Comparison of ENCODE assay signal across 25 cellular contexts in genomic region chr9:12822111-12822510, GRCh38. TPM values are rescaled to one million over a fixed set of nuclear protein-coding genes. Genes with fewer than 3 reads are reported as not detected.
DNase-seq lines count a peak whose midpoint lies in the region; FAIRE-seq and TF ChIP-seq lines count a peak whose summit lies in the region.
"Had no signal": no experiment of that assay in that cellular context is flagged by ENCODE, and none has a peak within 500 bp of the region (broad histone marks: within the 10 kb centered on the region; RNA-seq: fewer than 3 reads in every experiment).

No MANE protein-coding gene starts in this region.

- no peaks in the 10 kb centered on the region for H3K27me3 Mint-ChIP-seq in activated naive CD4-positive, alpha-beta T cell treated with anti-CD3 and anti-CD28 coated beads for 36 hours (ENCODE audit: low read depth)
- peaks cover 2% of the 10 kb centered on the region for H3K27me3 Mint-ChIP-seq in glutamatergic neuron (ENCODE audit: unreplicated experiment)
- H3K27me3 Mint-ChIP-seq: activated CD4-positive, alpha-beta T cell treated with anti-CD3 and anti-CD28 coated beads for 36 hours; activated T-helper 17 cell treated with anti-CD3 and anti-CD28 coated beads, Interleukin-2, amount 50 U/mL, for 72 hours; naive B cell; progenitor cell of endocrine pancreas had no signal

- no peak for TF ChIP-seq CTCF in glutamatergic neuron (IDR thresholded peaks at IDR 0.05; ENCODE audit: partially characterized antibody, unreplicated experiment)

- CTCF ChIA-PET in activated naive CD4-positive, alpha-beta T cell treated with anti-CD3 and anti-CD28 coated beads for 36 hours (lab: Charles Lee): no interaction called here

- H3K27ac Mint-ChIP-seq in activated naive CD4-positive, alpha-beta T cell treated with anti-CD3 and anti-CD28 coated beads for 36 hours: no peak overlapping the region
- no peak overlapping the region for H3K27ac Mint-ChIP-seq in glutamatergic neuron (ENCODE audit: unreplicated experiment)
- H3K27ac Mint-ChIP-seq: activated CD4-positive, alpha-beta T cell treated with anti-CD3 and anti-CD28 coated beads for 36 hours; activated T-helper 17 cell treated with anti-CD3 and anti-CD28 coated beads, Interleukin-2, amount 50 U/mL, for 72 hours; naive B cell; progenitor cell of endocrine pancreas; T-helper 2 cell treated with Interferon-gamma antibody and Interleukin-4, amounts not matched to agents 5 μg/mL and 100 μg/mL, for 36 hours had no signal

- H3K4me3 Mint-ChIP-seq in activated naive CD4-positive, alpha-beta T cell treated with anti-CD3 and anti-CD28 coated beads for 36 hours: no peak overlapping the region
- H3K4me3 Mint-ChIP-seq in glutamatergic neuron (ENCODE audit: unreplicated experiment): no peak overlapping the region
- H3K4me3 Mint-ChIP-seq: activated CD4-positive, alpha-beta T cell treated with anti-CD3 and anti-CD28 coated beads for 36 hours; activated T-helper 17 cell treated with anti-CD3 and anti-CD28 coated beads, Interleukin-2, amount 50 U/mL, for 72 hours; naive B cell; T-helper 2 cell treated with Interferon-gamma antibody and Interleukin-4, amounts not matched to agents 5 μg/mL and 100 μg/mL, for 36 hours had no signal

- DNase-seq in H54 (ENCODE audit: insufficient read length, low spot score) (no peak), astrocyte of the hippocampus (ENCODE audit: low read depth, low spot score) (peak; percentile 14), kidney tubule cell (ENCODE audit: low spot score) (peak; percentile 63), T-helper 9 cell (no peak), glutamatergic neuron (no peak), NCI-H1092 treated with DMSO at 0.1 percent for 48 hours (lab: John Stamatoyannopoulos, UW) (no peak)
- no peak for DNase-seq in activated naive CD4-positive, alpha-beta T cell treated with anti-CD3 and anti-CD28 coated beads for 36 hours
- DNase-seq: activated CD4-positive, alpha-beta T cell treated with anti-CD3 and anti-CD28 coated beads for 36 hours; activated naive CD4-positive, alpha-beta T cell treated with anti-CD3 and anti-CD28 coated beads, Interleukin-2, amount 50 U/mL, for 16 hours; head of caudate nucleus; Kasumi-1; midbrain; MV-4-11; naive B cell; NCI-H1436 treated with DMSO at 0.1 percent for 48 hours; NCI-H748 treated with DMSO at 0.1 percent for 48 hours; SHP77; stimulated activated CD4-positive, alpha-beta T cell treated with anti-CD3 and anti-CD28 coated beads, Interleukin-4, amount 100 ng/mL, for 24 hours; transverse colon had no signal

- intact Hi-C loops in activated naive CD4-positive, alpha-beta T cell treated with anti-CD3 and anti-CD28 coated beads for 36 hours (cut with micrococcal nuclease): no loop called here

- no peaks in the 10 kb centered on the region for H3K36me3 Mint-ChIP-seq in activated naive CD4-positive, alpha-beta T cell treated with anti-CD3 and anti-CD28 coated beads for 36 hours (ENCODE audit: low read depth)
- H3K36me3 Mint-ChIP-seq in glutamatergic neuron (ENCODE audit: unreplicated experiment): peaks cover 5% of the 10 kb centered on the region
- H3K36me3 Mint-ChIP-seq: naive B cell had no signal

- peaks cover 13% of the 10 kb centered on the region for H3K9me3 Mint-ChIP-seq in activated naive CD4-positive, alpha-beta T cell treated with anti-CD3 and anti-CD28 coated beads for 36 hours
- H3K9me3 Mint-ChIP-seq in glutamatergic neuron (ENCODE audit: unreplicated experiment): peaks cover 4% of the 10 kb centered on the region

- no peak for TF ChIP-seq POLR2A in H54 (IDR thresholded peaks at IDR 0.05; ENCODE audit: low read depth, low read length)

- peak; percentile 32 for FAIRE-seq in A204.1 (lab: Jason Lieb, UNC)
- FAIRE-seq in H54 (lab: Jason Lieb, UNC): peak; percentile 6
- FAIRE-seq: colon, keratinocyte had no signal

- no peaks in the 10 kb centered on the region for H3K4me1 Mint-ChIP-seq in activated naive CD4-positive, alpha-beta T cell treated with anti-CD3 and anti-CD28 coated beads for 36 hours (ENCODE audit: low read depth)
- H3K4me1 Mint-ChIP-seq in glutamatergic neuron (ENCODE audit: low read depth, unreplicated experiment): peaks cover 20% of the 10 kb centered on the region
- H3K4me1 Mint-ChIP-seq: activated CD4-positive, alpha-beta T cell treated with anti-CD3 and anti-CD28 coated beads for 36 hours; activated T-helper 17 cell treated with anti-CD3 and anti-CD28 coated beads, Interleukin-2, amount 50 U/mL, for 72 hours; naive B cell had no signal

RNA-seq across cellular contexts. Expression of gene LURAP1L, which starts 47.3 kb away (rescaled TPM):
- total RNA-seq in activated naive CD4-positive, alpha-beta T cell treated with anti-CD3 and anti-CD28 coated beads for 36 hours: not detected
- total RNA-seq in glutamatergic neuron (ENCODE audit: unreplicated experiment): 25.6 TPM
- total RNA-seq: activated CD4-positive, alpha-beta T cell treated with anti-CD3 and anti-CD28 coated beads for 36 hours; activated T-helper 17 cell treated with anti-CD3 and anti-CD28 coated beads, Interleukin-2, amount 50 U/mL, for 72 hours had no signal

Comparison
In these comparisons a context has a peak if more than half of its experiments do, and no peak if none do; other contexts are left out.
1. DNase-seq: peak in astrocyte of the hippocampus (single experiment) and kidney tubule cell (single experiment); none in H54 (single experiment), T-helper 9 cell (single experiment), activated naive CD4-positive, alpha-beta T cell treated with anti-CD3 and anti-CD28 coated beads for 36 hours (single experiment), glutamatergic neuron (single experiment) and NCI-H1092 treated with DMSO at 0.1 percent for 48 hours (single experiment).
2. RNA of gene LURAP1L, which starts 47.3 kb away (total RNA-seq): 25.6 TPM in glutamatergic neuron (single experiment); not detected in activated naive CD4-positive, alpha-beta T cell treated with anti-CD3 and anti-CD28 coated beads for 36 hours; every median in the first group is over 10 times any median in the second.